Comparison of ENCODE assay signal across 10 cellular contexts in genomic region chr22:50775132-50775531, GRCh38. TPM values are rescaled to one million over a fixed set of nuclear protein-coding genes. Genes with fewer than 3 reads are reported as not detected.
DNase-seq lines count a peak whose midpoint lies in the region; ATAC-seq, FAIRE-seq and TF ChIP-seq lines count a peak whose summit lies in the region.
"Not testable (repeated sequence)": the region's sequence is repeated elsewhere in the genome, so short reads cannot be mapped to it uniquely, and the experiment has no call there.
"Had no signal": no experiment of that assay in that cellular context is flagged by ENCODE, and none has a peak within 500 bp of the region (broad histone marks: within the 10 kb centered on the region; RNA-seq: fewer than 3 reads in every experiment).

No MANE protein-coding gene starts in this region.

- FAIRE-seq in TTC549 (lab: Jason Lieb, UNC): peak; percentile 11

- not testable (repeated sequence) for H3K4me3 ChIP-seq in DOHH2 (ENCODE audit: low read length); heart left ventricle; transverse colon

- intact Hi-C loops in heart left ventricle (cut with DNase I); transverse colon (cut with DNase I; ENCODE audit: low total_unique reads): not testable (repeated sequence)

- WGBS in heart left ventricle, 4 donors: 20 to 46% (median 29%) methylated on average over 9 to 12 of the region's 12 CpGs
- 14% methylated on average over 12 of the region's 12 CpGs; no CpG with 5 or more reads in 1 of the 2 donors for WGBS in transverse colon (ENCODE audit: low coverage in 1 of 2), 2 donors

- H3K79me2 ChIP-seq in DOHH2 (ENCODE audit: control insufficient read depth, low read length): not testable (repeated sequence)

- peak; percentile 59 for TF ChIP-seq CTCF in DOHH2 (IDR thresholded peaks at IDR 0.05; ENCODE audit: low read depth, low read length, poor library complexity, severe bottlenecking)
- peak in 9 of 12 donors; percentile 16 to 44 (median 34) for TF ChIP-seq CTCF in heart left ventricle (IDR thresholded peaks at IDR 0.05)
- TF ChIP-seq CTCF in transverse colon (IDR thresholded peaks at IDR 0.05): peak in 4 of 5 experiments; percentile 17 to 28 (median 26)

- H3K36me3 ChIP-seq in DOHH2 (ENCODE audit: control insufficient read depth, low read length); heart left ventricle; transverse colon: not testable (repeated sequence)

- H3K4me1 ChIP-seq in DOHH2 (ENCODE audit: control insufficient read depth, low read length); heart left ventricle; transverse colon: not testable (repeated sequence)

- peak in 56 of 76 experiments; percentile 1 to 66 (median 34) for DNase-seq in HUDEP-2 (lab: John Stamatoyannopoulos, UW; ENCODE audit: unreplicated experiment in 76 of 76)
- peak; percentile 43 for DNase-seq in NCI-H526 treated with DMSO at 0.1 percent for 48 hours (lab: John Stamatoyannopoulos, UW)
- DNase-seq in brain pericyte (ENCODE audit: low read depth, low spot score): peak; percentile 7
- DNase-seq in heart left ventricle: peak in 4 of 5 donors; percentile 19 to 45 (median 27)
- peak; percentile 8 for DNase-seq in myocyte (ENCODE audit: low read depth)
- peak; percentile 45 for DNase-seq in transverse colon

- H3K9me3 ChIP-seq in DOHH2 (ENCODE audit: control insufficient read depth, insufficient read depth, low read length); heart left ventricle; transverse colon: not testable (repeated sequence)

- H3K4me2 ChIP-seq in DOHH2 (ENCODE audit: low read length): not testable (repeated sequence)

- TF ChIP-seq EP300 in transverse colon (IDR thresholded peaks at IDR 0.05; ENCODE audit: low read depth): not testable (repeated sequence)

- not testable (repeated sequence) for H4K20me1 ChIP-seq in DOHH2 (ENCODE audit: control insufficient read depth, insufficient read depth, low read depth, low read length)

- H3F3A ChIP-seq in DOHH2 (ENCODE audit: control insufficient read depth, insufficient read depth): not testable (repeated sequence)

- TF ChIP-seq POLR2A in heart left ventricle (IDR thresholded peaks at IDR 0.05); transverse colon (IDR thresholded peaks at IDR 0.05): not testable (repeated sequence)

- not testable (repeated sequence) for H3K27ac ChIP-seq in DOHH2 (ENCODE audit: low read depth, low read length); heart left ventricle; transverse colon

- peak; percentile 32 to 69 (median 46) for ATAC-seq in heart left ventricle

- not testable (repeated sequence) for H3K27me3 ChIP-seq in DOHH2 (ENCODE audit: control insufficient read depth, low read length); heart left ventricle; transverse colon

- in situ Hi-C loops in transverse colon (cut with MboI; ENCODE audit: low pct_ligation_motif_present in 1 of 4, low pct_unique_long_range_greater_than_20kb in 1 of 4, low sequenced_read_pairs in 3 of 4): not testable (repeated sequence)

- H3K9me2 ChIP-seq in DOHH2 (replicated peaks; ENCODE audit: control insufficient read depth, low read length): not testable (repeated sequence)

RNA-seq across cellular contexts. Expression of gene RABL2B, which starts 8.3 kb away (rescaled TPM):
- total RNA-seq in heart left ventricle (10 to 100 TPM in 1 of 9 donors, 1 to 10 TPM in 8; 3.8 to 12.7 (median 6.4) TPM), myocyte (8.8 and 9.8 TPM in 2 replicates), transverse colon (10 to 100 TPM in 3 of 4 donors, 1 to 10 TPM in 1; 7.8 to 18.2 (median 13.2) TPM)
- 1 to 10 TPM; 6.7 to 9.1 TPM for polyA plus RNA-seq in heart left ventricle
- polyA plus RNA-seq in myocyte (2012): 31.6 TPM

RNA-seq across cellular contexts. Expression of gene ACR, which starts 37.1 kb away (rescaled TPM):
- total RNA-seq in heart left ventricle (1 to 10 TPM in 2 of 9 donors, under 1 TPM in 5, not detected in 2; 0.35 to 1.2 (median 0.50) TPM), myocyte (not detected in 2 replicates), transverse colon (not detected)
- polyA plus RNA-seq in heart left ventricle: under 1 TPM; 0.12 to 0.53 TPM
- not detected for polyA plus RNA-seq in myocyte (2012)
- total RNA-seq: activated CD8-positive, alpha-beta T cell treated with anti-CD3 and anti-CD28 coated beads, Interleukin-2, amount 10 ng/mL, durations not matched to agents 7 days and 5 days had no signal
- polyA plus RNA-seq: immature natural killer cell had no signal
